In genomic region chrX:119853449-119853848, GRCh38 we compare ENCODE assay signal across 8 cellular contexts. TPM values are rescaled to one million over a fixed set of nuclear protein-coding genes. Genes with fewer than 3 reads are reported as not detected.
DNase-seq lines count a peak whose midpoint lies in the region; ATAC-seq and TF ChIP-seq lines count a peak whose summit lies in the region.

No MANE protein-coding gene starts in this region.

- peaks cover 5% of the 10 kb centered on the region for H3K36me3 Mint-ChIP-seq in T-helper 1 cell treated with Interleukin-12 subunit alpha and Interleukin-12 subunit beta and Interleukin-4 antibody, amounts not matched to agents 30 μg/mL and 1 μg/mL, for 36 hours (ENCODE audit: low read depth)
- peaks cover 46% of the 10 kb centered on the region for H3K36me3 Mint-ChIP-seq in activated T-helper 17 cell treated with anti-CD3 and anti-CD28 coated beads, Interleukin-2, amount 50 U/mL, for 72 hours (ENCODE audit: low read depth)
- peaks cover 0 to under 1% (median 0%) of the 10 kb centered on the region in 3 donors for H3K36me3 Mint-ChIP-seq in immature natural killer cell

- no peak for TF ChIP-seq CTCF in testis (IDR thresholded peaks at IDR 0.05)

- DNase-seq in T-helper 1 cell (no peak), immature natural killer cell (no peak), testis (peak; percentile 19), KBM-7 (no peak), activated gamma-delta T cell treated with Interleukin-2 at 50 U/mL for 16 hours (no peak), NCI-H1417 treated with DMSO at 0.1 percent for 48 hours (lab: John Stamatoyannopoulos, UW) (no peak)

- H3K27me3 ChIP-seq in testis, result no peaks in the 10 kb centered on the region

- TF ChIP-seq POLR2A in testis (IDR thresholded peaks at IDR 0.05), result no peak

- H3K4me1 ChIP-seq in testis, result no peaks in the 10 kb centered on the region

- peak overlapping the region; percentile 59 to 73 for H3K4me3 ChIP-seq in testis

- peak overlapping the region in 1 of 2 donors; percentile 92 for H3K27ac ChIP-seq in testis

- intact Hi-C loops in testis (cut with DNase I; ENCODE audit: low total_unique reads), result no loop called here

- H3K4me1 Mint-ChIP-seq in T-helper 1 cell treated with Interleukin-12 subunit alpha and Interleukin-12 subunit beta and Interleukin-4 antibody, amounts not matched to agents 30 μg/mL and 1 μg/mL, for 36 hours (ENCODE audit: low read depth), result peaks cover 18% of the 10 kb centered on the region
- no peaks in the 10 kb centered on the region for H3K4me1 Mint-ChIP-seq in activated T-helper 17 cell treated with anti-CD3 and anti-CD28 coated beads, Interleukin-2, amount 50 U/mL, for 72 hours
- H3K4me1 Mint-ChIP-seq in immature natural killer cell, result peaks cover 13 to 31% of the 10 kb centered on the region in 2 donors

- no peak for ATAC-seq in activated T-helper 17 cell treated with anti-CD3 and anti-CD28 coated beads, Interleukin-2, amount 50 U/mL, for 72 hours (replicated peaks)

- 8 to 14% methylated on average over 10 of the region's 10 CpGs for WGBS in testis, 2 donors

- H3K27ac Mint-ChIP-seq in T-helper 1 cell treated with Interleukin-12 subunit alpha and Interleukin-12 subunit beta and Interleukin-4 antibody, amounts not matched to agents 30 μg/mL and 1 μg/mL, for 36 hours, result peak overlapping the region; percentile 99
- H3K27ac Mint-ChIP-seq in activated T-helper 17 cell treated with anti-CD3 and anti-CD28 coated beads, Interleukin-2, amount 50 U/mL, for 72 hours, result peak overlapping the region; percentile 99
- peak overlapping the region; percentile 91 to 99 (median 98) for H3K27ac Mint-ChIP-seq in immature natural killer cell

- no peaks in the 10 kb centered on the region for H3K9me3 Mint-ChIP-seq in T-helper 1 cell treated with Interleukin-12 subunit alpha and Interleukin-12 subunit beta and Interleukin-4 antibody, amounts not matched to agents 30 μg/mL and 1 μg/mL, for 36 hours
- H3K9me3 Mint-ChIP-seq in activated T-helper 17 cell treated with anti-CD3 and anti-CD28 coated beads, Interleukin-2, amount 50 U/mL, for 72 hours, result no peaks in the 10 kb centered on the region
- no peaks in the 10 kb centered on the region for H3K9me3 Mint-ChIP-seq in immature natural killer cell

- H3K27me3 Mint-ChIP-seq in T-helper 1 cell treated with Interleukin-12 subunit alpha and Interleukin-12 subunit beta and Interleukin-4 antibody, amounts not matched to agents 30 μg/mL and 1 μg/mL, for 36 hours (ENCODE audit: low read depth), result no peaks in the 10 kb centered on the region
- H3K27me3 Mint-ChIP-seq in activated T-helper 17 cell treated with anti-CD3 and anti-CD28 coated beads, Interleukin-2, amount 50 U/mL, for 72 hours, result no peaks in the 10 kb centered on the region
- peaks cover 1 to 24% (median 2%) of the 10 kb centered on the region in 3 donors for H3K27me3 Mint-ChIP-seq in immature natural killer cell (ENCODE audit: low read depth in 3 of 3)

- in situ Hi-C loops in KBM-7 (cut with MboI; ENCODE audit: low pct_unique_long_range_greater_than_20kb, low sequenced_read_pairs), result no loop called here

- H3K36me3 ChIP-seq in testis (ENCODE audit: low read depth, missing control alignments), result no peaks in the 10 kb centered on the region

- H3K9me3 ChIP-seq in testis, result no peaks in the 10 kb centered on the region

- H3K4me3 Mint-ChIP-seq in T-helper 1 cell treated with Interleukin-12 subunit alpha and Interleukin-12 subunit beta and Interleukin-4 antibody, amounts not matched to agents 30 μg/mL and 1 μg/mL, for 36 hours, result peak overlapping the region; percentile 99
- peak overlapping the region; percentile 99 for H3K4me3 Mint-ChIP-seq in activated T-helper 17 cell treated with anti-CD3 and anti-CD28 coated beads, Interleukin-2, amount 50 U/mL, for 72 hours
- H3K4me3 Mint-ChIP-seq in immature natural killer cell, result peak overlapping the region; percentile 98 to 99 (median 99)

RNA-seq across cellular contexts. Expression of gene UPF3B, which starts 0.7 kb away (rescaled TPM):
- 10 to 100 TPM; 19.3 to 19.4 TPM for total RNA-seq in activated T-helper 17 cell treated with anti-CD3 and anti-CD28 coated beads, Interleukin-2, amount 50 U/mL, for 72 hours
- polyA plus RNA-seq in immature natural killer cell, result 10 to 100 TPM in 1 of 3 donors, 1 to 10 TPM in 2; 2.2 to 13.9 (median 5.9) TPM
- total RNA-seq in testis, result 10 to 100 TPM in 1 of 2 donors, 1 to 10 TPM in 1; 7.4 to 12.7 TPM
- 6.9 TPM for polyA plus RNA-seq in testis (ENCODE audit: insufficient read depth, low read depth, low replicate concordance)

RNA-seq across cellular contexts. Expression of gene RNF113A, which starts 18.1 kb away (rescaled TPM):
- total RNA-seq in activated T-helper 17 cell treated with anti-CD3 and anti-CD28 coated beads, Interleukin-2, amount 50 U/mL, for 72 hours, result 10 to 100 TPM; 22.3 to 25.2 TPM
- polyA plus RNA-seq in immature natural killer cell (10 to 100 TPM; 69.9 to 83.8 (median 72.7) TPM), testis (ENCODE audit: insufficient read depth, low read depth, low replicate concordance) (7.8 TPM)
- 10 to 100 TPM in 1 of 2 donors, 1 to 10 TPM in 1; 8.8 to 12.7 TPM for total RNA-seq in testis

RNA-seq across cellular contexts. Expression of gene NDUFA1, which starts 18.2 kb away (rescaled TPM):
- total RNA-seq in activated T-helper 17 cell treated with anti-CD3 and anti-CD28 coated beads, Interleukin-2, amount 50 U/mL, for 72 hours, result 10 to 100 TPM; 70.5 to 96.5 TPM
- polyA plus RNA-seq in immature natural killer cell (100 to 1,000 TPM; 274 to 448 (median 365) TPM), testis (ENCODE audit: insufficient read depth, low read depth, low replicate concordance) (74.8 TPM)
- 10 to 100 TPM; 36.6 to 41.0 TPM for total RNA-seq in testis

RNA-seq across cellular contexts. Expression of gene AKAP14, which starts 42.2 kb away (rescaled TPM):
- total RNA-seq in activated T-helper 17 cell treated with anti-CD3 and anti-CD28 coated beads, Interleukin-2, amount 50 U/mL, for 72 hours, result not detected
- polyA plus RNA-seq in immature natural killer cell (not detected), testis (ENCODE audit: insufficient read depth, low read depth, low replicate concordance) (63.8 TPM)
- total RNA-seq in testis, result 10 to 100 TPM; 24.0 to 50.3 TPM
